Comparison of ENCODE assay signal across 9 cellular contexts in genomic region chr12:14884458-14884878, GRCh38. TPM values are rescaled to one million over a fixed set of nuclear protein-coding genes. Genes with fewer than 3 reads are reported as not detected.
A peak's percentile ranks its signal among the peaks of the same experiment; 100 is the strongest.
DNase-seq lines count a peak whose midpoint lies in the region; ATAC-seq and TF ChIP-seq lines count a peak whose summit lies in the region.
"Had no signal": no experiment of that assay in that cellular context is flagged by ENCODE, and none has a peak within 500 bp of the region (broad histone marks: within the 10 kb centered on the region; RNA-seq: fewer than 3 reads in every experiment).

No MANE protein-coding gene starts in this region.

- no peaks in the 10 kb centered on the region for H3K9me3 ChIP-seq in CD4-positive, alpha-beta T cell (ENCODE audit: control insufficient read depth, low read length)

- no peak overlapping the region for H3K27ac ChIP-seq in CD4-positive, alpha-beta T cell (ENCODE audit: low read depth, low read length)

- POLR2A ChIA-PET in CD4-positive, alpha-beta T cell (lab: Charles Lee) = interaction anchor here (0.7 to 1.8 kb wide), 8 partner anchors 11 to 113 kb away, joined by 3 to 7 read pairs (median 4); partner anchors contain the start of genes ARHGDIB, C12orf60 and WBP11

- H3K4me3 ChIP-seq in skeletal muscle cell (ENCODE audit: low read depth, low read length) = no peak overlapping the region

- ATAC-seq in CD4-positive, alpha-beta T cell (ENCODE audit: poor library complexity) = peak; percentile 91
- peak; percentile 94 for ATAC-seq in GM19397 (IDR thresholded peaks at IDR 0.05; ENCODE audit: unreplicated experiment)
- ATAC-seq in HG03565 (IDR thresholded peaks at IDR 0.05; ENCODE audit: unreplicated experiment) = peak; percentile 97
- ATAC-seq in Right ventricle myocardium inferior = peak; percentile 64
- ATAC-seq: Panc1 had no signal

- H3K4me3 Mint-ChIP-seq in CD4-positive, alpha-beta T cell = peak overlapping the region; percentile 75
- no peak overlapping the region for H3K4me3 Mint-ChIP-seq in endothelial cell (ENCODE audit: unreplicated experiment)

- DNase-seq in CD4-positive, alpha-beta T cell = peak; percentile 68 to 87 (median 82)
- peak; percentile 86 for DNase-seq in RPMI7951 (ENCODE audit: low read depth)
- DNase-seq in activated naive CD4-positive, alpha-beta T cell (lab: John Stamatoyannopoulos, UW) = peak; percentile 19 to 77 (median 56)
- peak; percentile 84 for DNase-seq in Right ventricle myocardium inferior (ENCODE audit: missing footprints)
- peak; percentile 71 for DNase-seq in skeletal muscle cell (ENCODE audit: low read depth)
- no peak for DNase-seq in endothelial cell (ENCODE audit: low spot score)

- H3K4me1 Mint-ChIP-seq in CD4-positive, alpha-beta T cell (ENCODE audit: low read depth) = peaks cover 47% of the 10 kb centered on the region
- H3K4me1 Mint-ChIP-seq in endothelial cell (ENCODE audit: unreplicated experiment) = peaks cover 10% of the 10 kb centered on the region

- peak overlapping the region; percentile 86 for H3K27ac Mint-ChIP-seq in CD4-positive, alpha-beta T cell
- H3K27ac Mint-ChIP-seq in endothelial cell (ENCODE audit: unreplicated experiment) = no peak overlapping the region

- H3K9me3 Mint-ChIP-seq in CD4-positive, alpha-beta T cell = no peaks in the 10 kb centered on the region
- H3K9me3 Mint-ChIP-seq in endothelial cell (ENCODE audit: unreplicated experiment) = no peaks in the 10 kb centered on the region

- no peaks in the 10 kb centered on the region for H3K27me3 ChIP-seq in CD4-positive, alpha-beta T cell (ENCODE audit: control insufficient read depth, insufficient read depth, low read length)

- intact Hi-C loops in CD4-positive, alpha-beta T cell (cut with DNase I, micrococcal nuclease) = loop anchor here in 1 of 2 experiments (1.0 to 10.0 kb wide), 3 partner anchors 38 to 110 kb away; partner anchors contain the start of genes C12orf60 and WBP11
- intact Hi-C loops in Right ventricle myocardium inferior (cut with DNase I) = loop anchor here (2.0 kb wide), 1 partner anchor 36 kb away; no protein-coding TSS in a partner anchor

- TF ChIP-seq CTCF in CD4-positive, alpha-beta T cell (IDR thresholded peaks at IDR 0.05) = no peak
- TF ChIP-seq CTCF in endothelial cell (IDR thresholded peaks at IDR 0.05; ENCODE audit: unreplicated experiment) = no peak

- H3K36me3 Mint-ChIP-seq in CD4-positive, alpha-beta T cell (ENCODE audit: low read depth) = no peaks in the 10 kb centered on the region
- no peaks in the 10 kb centered on the region for H3K36me3 Mint-ChIP-seq in endothelial cell (ENCODE audit: low read depth, unreplicated experiment)

- CTCF ChIA-PET in CD4-positive, alpha-beta T cell (lab: Charles Lee) = interaction anchor here (0.7 to 1.4 kb wide), 2 partner anchors 10 to 19 kb away, joined by 3 read pairs; no protein-coding TSS in a partner anchor

- no peaks in the 10 kb centered on the region for H3K27me3 Mint-ChIP-seq in CD4-positive, alpha-beta T cell
- peaks cover 2% of the 10 kb centered on the region for H3K27me3 Mint-ChIP-seq in endothelial cell (ENCODE audit: unreplicated experiment)

RNA-seq across cellular contexts. Expression of gene MGP, which starts 1.2 kb away (rescaled TPM):
- total RNA-seq in CD4-positive, alpha-beta T cell = 1 to 10 TPM; 1.3 to 1.8 TPM
- 5.9 and 7.9 TPM in 2 replicates for total RNA-seq in RPMI7951 (2014; rRNA removed; shearing (Covaris generic))
- total RNA-seq in Right ventricle myocardium inferior (369 TPM), endothelial cell (ENCODE audit: unreplicated experiment) (0.26 TPM)

RNA-seq across cellular contexts. Expression of gene ART4, which starts 41.1 kb away (rescaled TPM):
- not detected for total RNA-seq in CD4-positive, alpha-beta T cell
- not detected in 2 replicates for total RNA-seq in RPMI7951 (2014; rRNA removed; shearing (Covaris generic))
- 5.6 TPM for total RNA-seq in Right ventricle myocardium inferior
- 3.5 TPM for total RNA-seq in endothelial cell (ENCODE audit: unreplicated experiment)

RNA-seq across cellular contexts. Expression of gene ERP27, which starts 53.9 kb away (rescaled TPM):
- total RNA-seq in CD4-positive, alpha-beta T cell = 10 to 100 TPM; 16.2 to 17.1 TPM
- total RNA-seq in RPMI7951 (2014; rRNA removed; shearing (Covaris generic)) = 0.10 TPM in 1 of 2 replicates, not detected in the other
- 0.19 TPM for total RNA-seq in Right ventricle myocardium inferior
- total RNA-seq in endothelial cell (ENCODE audit: unreplicated experiment) = 0.46 TPM

Comparison
In these comparisons a context has a peak if more than half of its experiments do, and no peak if none do; other contexts are left out.
1. RNA of gene MGP, which starts 1.2 kb away (total RNA-seq): 369 TPM in Right ventricle myocardium inferior (single experiment); 5.9 to 7.9 TPM in RPMI7951, 1.3 to 1.8 TPM in CD4-positive, alpha-beta T cell and 0.26 TPM in endothelial cell (single experiment); every median in the first group is over 10 times any median in the second.
2. RNA of gene ERP27, which starts 53.9 kb away (total RNA-seq): 16.2 to 17.1 TPM in CD4-positive, alpha-beta T cell; 0.46 TPM in endothelial cell (single experiment), 0.19 TPM in Right ventricle myocardium inferior (single experiment) and 0.10 TPM in RPMI7951; every median in the first group is over 10 times any median in the second.
3. Peak in every context shown above with its lines, with median percentiles within 50 percentile points of each other: ATAC-seq.